Comparison of ENCODE assay signal across 7 cellular contexts in genomic region chr1:181424786-181425403, GRCh38. TPM values are rescaled to one million over a fixed set of nuclear protein-coding genes. Genes with fewer than 3 reads are reported as not detected.
A peak's percentile ranks its signal among the peaks of the same experiment; 100 is the strongest.
DNase-seq lines count a peak whose midpoint lies in the region; FAIRE-seq and TF ChIP-seq lines count a peak whose summit lies in the region.

No MANE protein-coding gene starts in this region.

- TF ChIP-seq POLR2A in GM12892 (IDR thresholded peaks at IDR 0.05; ENCODE audit: low read depth, low read length): no peak

- peak; percentile 85 for FAIRE-seq in GM12892 (lab: Jason Lieb, UNC)

- H3K4me3 ChIP-seq in neutrophil (ENCODE audit: low read depth in 1 of 2, low read length in 1 of 2): no peak overlapping the region

- no peaks in the 10 kb centered on the region for H3K9me3 ChIP-seq in neutrophil

- H3K36me3 ChIP-seq in neutrophil: no peaks in the 10 kb centered on the region

- H3K27ac ChIP-seq in neutrophil: no peak overlapping the region

- H3K27me3 ChIP-seq in neutrophil: peaks cover 27% of the 10 kb centered on the region

- TF ChIP-seq CTCF in neutrophil (IDR thresholded peaks at IDR 0.05): peak; percentile 84

- H3K4me1 ChIP-seq in neutrophil (ENCODE audit: control insufficient read depth in 1 of 2, insufficient read depth in 1 of 2, low read depth in 1 of 2, low read length in 1 of 2): no peaks in the 10 kb centered on the region

- DNase-seq in GM12892 (ENCODE audit: insufficient read length) (no peak), LHCN-M2 (ENCODE audit: low read depth) (peak; percentile 56), RKO (ENCODE audit: low spot score) (peak; percentile 68), activated T-helper 1 cell treated with Interleukin-2 at 50 U/mL for 16 hours (ENCODE audit: low read depth) (peak; percentile 59), fibroblast of the conjunctiva (ENCODE audit: low read depth) (peak; percentile 45), superior temporal gyrus (ENCODE audit: extremely low spot score) (peak; percentile 95)

RNA-seq across cellular contexts. Expression of gene CACNA1E, which starts 58.4 kb away (rescaled TPM):
- 16.9 TPM for polyA plus RNA-seq in GM12892 (2012; ENCODE audit: missing spikeins)
- total RNA-seq in LHCN-M2 (2014; rRNA removed): not detected in 2 replicates
- polyA plus RNA-seq in LHCN-M2 (2012): not detected
